16 cellular contexts compared by ENCODE assay signal in the genomic region with DNA sequence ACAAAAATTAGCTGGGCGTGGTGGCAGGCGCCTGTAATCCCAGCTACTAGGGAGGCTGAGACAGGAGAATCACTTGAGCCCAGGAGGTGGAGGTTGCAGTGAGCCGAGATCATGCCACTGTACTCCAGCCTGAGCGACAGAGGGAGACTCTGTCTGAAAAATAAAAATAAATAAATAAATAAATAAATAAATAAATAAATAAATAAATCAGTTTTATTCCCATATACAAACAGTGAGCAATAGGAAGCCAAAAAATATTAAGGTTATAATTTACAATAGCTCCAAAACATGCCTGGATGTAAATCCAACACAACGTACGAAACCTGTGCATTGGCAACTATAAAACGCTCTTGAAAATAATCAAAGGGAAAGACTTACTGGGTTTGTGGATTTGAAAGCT. TPM values are rescaled to one million over a fixed set of nuclear protein-coding genes. Genes with fewer than 3 reads are reported as not detected.
"Had no signal": no experiment of that assay in that cellular context is flagged by ENCODE, and none has a peak within 500 bp of the region (broad histone marks: within the 10 kb centered on the region; RNA-seq: fewer than 3 reads in every experiment).

No MANE protein-coding gene starts in this region.

RNA-seq across cellular contexts. Expression of a gene that starts 30.8 kb away (rescaled TPM):
- total RNA-seq: hepatocyte; kidney epithelial cell; left cardiac atrium; left lobe of liver; left lung; left ventricle myocardium inferior; left ventricle myocardium superior; lower leg skin; lung microvascular endothelial cell; mammary epithelial cell; mononuclear cell; myocyte; naive thymus-derived CD4-positive, alpha-beta T cell had no signal
- polyA plus RNA-seq: hepatocyte; immature natural killer cell; keratinocyte; liver; mammary epithelial cell; naive thymus-derived CD4-positive, alpha-beta T cell had no signal
